1 cellular context compared by ENCODE assay signal in the genomic region with DNA sequence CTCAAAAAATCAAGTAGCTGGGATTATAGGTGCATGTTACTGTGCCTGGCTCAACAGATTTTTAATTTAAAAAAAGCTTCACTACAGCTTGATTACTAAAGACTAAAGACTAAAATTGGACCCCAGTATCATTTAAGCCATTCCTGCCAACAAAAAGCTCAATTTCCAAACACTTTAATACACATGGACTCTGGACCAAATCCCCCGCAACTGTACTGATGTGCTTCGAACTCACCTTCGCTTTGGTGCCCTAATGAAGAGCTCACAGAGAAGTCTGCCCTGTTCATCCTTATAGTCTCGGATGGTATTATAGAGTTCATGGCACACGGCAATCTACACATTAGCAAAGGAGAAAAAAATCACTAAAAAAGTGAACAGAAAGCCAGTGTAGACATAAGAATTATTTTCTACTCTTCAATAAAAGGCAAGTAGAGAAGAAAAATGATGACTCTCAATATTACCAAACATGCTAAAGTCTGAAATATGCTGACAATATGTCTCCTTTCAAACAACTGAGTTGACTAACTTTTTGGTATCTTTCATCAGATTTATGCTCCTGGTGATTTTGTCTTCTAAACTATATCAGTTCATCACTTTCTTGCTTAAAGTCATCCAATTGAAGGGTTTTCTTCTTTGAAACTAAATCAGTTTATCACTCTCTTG.
TF ChIP-seq lines count a peak whose summit lies in the region.

No MANE protein-coding gene starts in this region.

TF ChIP-seq in K562, 482 proteins besides CTCF, POLR2A, EP300 and RAD21:
- TF ChIP-seq STAT6 (CRISPR knock-in tag; IDR thresholded peaks at IDR 0.05) (no peak), ARID2 (IDR thresholded peaks at IDR 0.05) (no peak), NR1H2 (CRISPR knock-in tag; IDR thresholded peaks at IDR 0.05) (no peak), ZNF316 (IDR thresholded peaks at IDR 0.05) (peak; percentile 72), NFIX (CRISPR knock-in tag; IDR thresholded peaks at IDR 0.05; ENCODE audit: low read depth) (no peak), C11orf30 (IDR thresholded peaks at IDR 0.05; ENCODE audit: low read depth) (peak; percentile 45; the same call in 1 of the 2 replicates), IRF1 (CRISPR knock-in tag; IDR thresholded peaks at IDR 0.05; ENCODE audit: borderline replicate concordance) (no peak), ZC3H4 (CRISPR knock-in tag; IDR thresholded peaks at IDR 0.05; ENCODE audit: borderline replicate concordance) (no peak)
